23 cellular contexts compared by ENCODE assay signal in genomic region chr10:64505496-64505895, GRCh38.
A peak's percentile ranks its signal among the peaks of the same experiment; 100 is the strongest.
DNase-seq lines count a peak whose midpoint lies in the region; ATAC-seq, FAIRE-seq and TF ChIP-seq lines count a peak whose summit lies in the region.
"Had no signal": no experiment of that assay in that cellular context is flagged by ENCODE, and none has a peak within 500 bp of the region (broad histone marks: within the 10 kb centered on the region; RNA-seq: fewer than 3 reads in every experiment).

No MANE protein-coding gene starts in this region.

- H3K36me3 Mint-ChIP-seq in activated naive CD8-positive, alpha-beta T cell treated with anti-CD3 and anti-CD28 coated beads for 36 hours: no peaks in the 10 kb centered on the region
- H3K36me3 Mint-ChIP-seq: CD8-positive, alpha-beta T cell; T-cell had no signal

- H3K27me3 Mint-ChIP-seq in activated naive CD8-positive, alpha-beta T cell treated with anti-CD3 and anti-CD28 coated beads for 36 hours: no peaks in the 10 kb centered on the region
- H3K27me3 Mint-ChIP-seq: B cell, T-cell had no signal

- H3K9me3 ChIP-seq in K562 (replicated peaks; ENCODE audit: control insufficient read depth, insufficient read depth, low read depth, low read length): peaks cover 2% of the 10 kb centered on the region
- H3K9me3 ChIP-seq: SJCRH30 had no signal

- 52% methylated on average over 1 of the region's 1 CpG for WGBS in K562 (ENCODE audit: insufficient coverage, low coverage, missing lambda C conversion rate)

- in situ Hi-C loops in K562 (cut with MboI) (no loop called here), G401 (cut with HindIII; ENCODE audit: low sequenced_read_pairs) (no loop called here)

- H3K4me2 ChIP-seq in K562 (ENCODE audit: insufficient read depth, low read length): no peak overlapping the region

- no peaks in the 10 kb centered on the region for H3K36me3 ChIP-seq in K562 (ENCODE audit: control insufficient read depth, insufficient read depth, low read length)
- H3K36me3 ChIP-seq: SJCRH30 had no signal

- DNase-seq in H54 (ENCODE audit: insufficient read length, low spot score) (peak; percentile 19), M059J (ENCODE audit: low read depth) (peak; percentile 5), K562 (ENCODE audit: extremely low read depth in 1 of 4, low spot score in 3 of 4) (no peak), G401 (ENCODE audit: low spot score) (no peak), HPDE6-E6E7 (ENCODE audit: extremely low spot score) (no peak)
- DNase-seq in effector CD8-positive, alpha-beta T cell (lab: John Stamatoyannopoulos, UW): no peak
- no peak for DNase-seq in activated naive CD8-positive, alpha-beta T cell treated with anti-CD3 and anti-CD28 coated beads for 36 hours
- DNase-seq: CD8-positive, alpha-beta T cell; DMS153; DND-41; H7; Karpas-422; NCI-H1092 treated with DMSO at 0.1 percent for 48 hours; NCI-H1436; NCI-H187; NCI-H446 treated with DMSO at 0.1 percent for 48 hours; NCI-H526 treated with DMSO at 0.1 percent for 48 hours; SJCRH30; T-cell had no signal

- TF ChIP-seq CTCF in K562 (IDR thresholded peaks at IDR 0.05 in 2 of 3, conservative IDR thresholded peaks at IDR 0.05 in 1 of 3; ENCODE audit: insufficient read depth in 2 of 3, low read depth in 1 of 3, low read length in 3 of 3): no peak

- TF ChIP-seq RAD21 in K562 (CRISPR knock-in tag; conservative IDR thresholded peaks at IDR 0.05 in 1 of 2, IDR thresholded peaks at IDR 0.05 in 1 of 2): no peak

- intact Hi-C loops in K562 (cut with micrococcal nuclease): loop anchor here (5.0 to 10.0 kb wide), 2 partner anchors 72 to 139 kb away; no protein-coding TSS in a partner anchor

- H3K79me2 ChIP-seq in K562 (ENCODE audit: control insufficient read depth, insufficient read depth, low read length): no peaks in the 10 kb centered on the region

- peaks cover 7 to 32% of the 10 kb centered on the region in 2 experiments; a peak in 4 of 5 replicates for H3K4me1 ChIP-seq in K562 (replicated peaks in 1 of 2; ENCODE audit: control insufficient read depth in 2 of 2, insufficient read depth in 2 of 2, low read length in 2 of 2)
- H3K4me1 ChIP-seq: SJCRH30 had no signal

- H3K9ac ChIP-seq in K562 (ENCODE audit: insufficient read depth in 1 of 2, low read depth in 2 of 2, low read length in 2 of 2): no peak overlapping the region

- FAIRE-seq in H54 (lab: Jason Lieb, UNC): peak; percentile 99
- peak; percentile 29 for FAIRE-seq in K562 (lab: Jason Lieb, UNC)
- FAIRE-seq: GM18507 had no signal

- H3K27ac ChIP-seq in K562 (ENCODE audit: extremely low read depth, low read depth, low read length): peak overlapping the region; percentile 23; the same call in 1 of the 3 replicates
- H3K27ac ChIP-seq: C4-2B, SJCRH30 had no signal

- no peak overlapping the region for H3K4me3 ChIP-seq in K562
- H3K4me3 ChIP-seq: SJCRH30 had no signal

- H3K9me1 ChIP-seq in K562 (ENCODE audit: control insufficient read depth, insufficient read depth, low read length): no peaks in the 10 kb centered on the region

- no peaks in the 10 kb centered on the region for H4K20me1 ChIP-seq in K562 (replicated peaks; ENCODE audit: control insufficient read depth, insufficient read depth, low read length)

- no peak for ATAC-seq in K562
- ATAC-seq: CD8-positive, alpha-beta T cell; Right ventricle myocardium inferior; T-cell had no signal

- no peak overlapping the region for H3K4me3 Mint-ChIP-seq in activated naive CD8-positive, alpha-beta T cell treated with anti-CD3 and anti-CD28 coated beads for 36 hours
- H3K4me3 Mint-ChIP-seq: B cell; CD8-positive, alpha-beta T cell; T-cell had no signal

- peak overlapping the region; percentile 41 for H2AFZ ChIP-seq in K562 (ENCODE audit: low read depth, low read length)

- no peaks in the 10 kb centered on the region for H3K27me3 ChIP-seq in K562 (ENCODE audit: control insufficient read depth in 2 of 2, insufficient read depth in 2 of 2, low read length in 2 of 2)
- H3K27me3 ChIP-seq: SJCRH30 had no signal

- BruUV-seq in K562 (replicated peaks; lab: Mats Ljungman, UMichigan): no TSS peak

- TF ChIP-seq POLR2A in H54 (IDR thresholded peaks at IDR 0.05; ENCODE audit: low read depth, low read length): no peak
- no peak for TF ChIP-seq POLR2A in K562 (conservative IDR thresholded peaks at IDR 0.05)

- peaks cover 2% of the 10 kb centered on the region for H3K9me3 Mint-ChIP-seq in activated naive CD8-positive, alpha-beta T cell treated with anti-CD3 and anti-CD28 coated beads for 36 hours
- H3K9me3 Mint-ChIP-seq: CD8-positive, alpha-beta T cell had no signal

- CTCF ChIA-PET in K562 (lab: Yijun Ruan, JAX; ENCODE audit: low intra/inter-chr PET ratio): no interaction called here

- no peaks in the 10 kb centered on the region for H3K4me1 Mint-ChIP-seq in activated naive CD8-positive, alpha-beta T cell treated with anti-CD3 and anti-CD28 coated beads for 36 hours
- H3K4me1 Mint-ChIP-seq: B cell, T-cell had no signal

- no peak overlapping the region for H3K27ac Mint-ChIP-seq in activated naive CD8-positive, alpha-beta T cell treated with anti-CD3 and anti-CD28 coated beads for 36 hours
- H3K27ac Mint-ChIP-seq: B cell; CD8-positive, alpha-beta T cell; T-cell had no signal

- POLR2A ChIA-PET in K562 (lab: Yijun Ruan, JAX): interaction anchor here (0.9 kb wide), 1 partner anchor 14 kb away, joined by 3 read pairs; no protein-coding TSS in a partner anchor

- TF ChIP-seq EP300 in K562 (IDR thresholded peaks at IDR 0.05; ENCODE audit: low read length): 0 out of 2 replicates have a peak, but pooled peaks have one; percentile 4

TF ChIP-seq in K562, 482 proteins besides CTCF, POLR2A, EP300 and RAD21:
- TF ChIP-seq, protein P1, sequence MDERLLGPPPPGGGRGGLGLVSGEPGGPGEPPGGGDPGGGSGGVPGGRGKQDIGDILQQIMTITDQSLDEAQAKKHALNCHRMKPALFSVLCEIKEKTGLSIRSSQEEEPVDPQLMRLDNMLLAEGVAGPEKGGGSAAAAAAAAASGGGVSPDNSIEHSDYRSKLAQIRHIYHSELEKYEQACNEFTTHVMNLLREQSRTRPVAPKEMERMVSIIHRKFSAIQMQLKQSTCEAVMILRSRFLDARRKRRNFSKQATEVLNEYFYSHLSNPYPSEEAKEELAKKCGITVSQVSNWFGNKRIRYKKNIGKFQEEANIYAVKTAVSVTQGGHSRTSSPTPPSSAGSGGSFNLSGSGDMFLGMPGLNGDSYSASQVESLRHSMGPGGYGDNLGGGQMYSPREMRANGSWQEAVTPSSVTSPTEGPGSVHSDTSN (CRISPR knock-in tag; IDR thresholded peaks at IDR 0.05; ENCODE audit: low read depth): no peak
- TF ChIP-seq, protein P1 (tag; conservative IDR thresholded peaks at IDR 0.05; ENCODE audit: low read depth): peak; percentile 29; the same call in 1 of the 2 replicates
- no peak for TF ChIP-seq NR4A1 (CRISPR knock-in tag; IDR thresholded peaks at IDR 0.05)
- no peak for TF ChIP-seq NR4A1 (tag; IDR thresholded peaks at IDR 0.05)
- TF ChIP-seq CREBBP (IDR thresholded peaks at IDR 0.05; ENCODE audit: low read depth, low read length): no peak
- no peak for TF ChIP-seq TCF7L2 (IDR thresholded peaks at IDR 0.05; ENCODE audit: low read depth, low read length)

Comparison
In these comparisons a context has a peak if more than half of its experiments do, and no peak if none do; other contexts are left out.
1. DNase-seq: peak in H54 (single experiment) and M059J (single experiment); none in K562 (0 of 4), G401 (single experiment), effector CD8-positive, alpha-beta T cell (single experiment), HPDE6-E6E7 (single experiment) and activated naive CD8-positive, alpha-beta T cell treated with anti-CD3 and anti-CD28 coated beads for 36 hours (single experiment).